ENCODE assay signal across 1 cellular context in genomic region chr16:2968738-2969544, GRCh38.
TF ChIP-seq lines count a peak whose summit lies in the region.

TSS of gene PAQR4 (plus strand) at chr16:2969348. CDS start at chr16:2969675, 327 bp downstream.

TF ChIP-seq in HepG2, 621 proteins besides CTCF, POLR2A, EP300 and RAD21 (continued from another document and continues in another):
- peak; percentile 12; the same call in 1 of the 2 replicates for TF ChIP-seq RERE (CRISPR knock-in tag; IDR thresholded peaks at IDR 0.05; ENCODE audit: low read depth)
- TF ChIP-seq DMTF1 (CRISPR knock-in tag; IDR thresholded peaks at IDR 0.05), result peak; percentile 85; the same call in 1 of the 2 replicates
- TF ChIP-seq ZNF354B (CRISPR knock-in tag; IDR thresholded peaks at IDR 0.05), result 0 out of 2 replicates have a peak, but pooled peaks have one; percentile 53
- peak; percentile 98 for TF ChIP-seq GLI4 (CRISPR knock-in tag; IDR thresholded peaks at IDR 0.05; ENCODE audit: borderline replicate concordance)
- TF ChIP-seq ZNF557 (CRISPR knock-in tag; IDR thresholded peaks at IDR 0.05), result peak; percentile 90; the same call in 1 of the 2 replicates
- peak; percentile 82; the same call in 1 of the 2 replicates for TF ChIP-seq ZSCAN12 (CRISPR knock-in tag; IDR thresholded peaks at IDR 0.05)
- TF ChIP-seq ZNF503 (CRISPR knock-in tag; IDR thresholded peaks at IDR 0.05), result peak; percentile 59; the same call in 1 of the 2 replicates
- no peak for TF ChIP-seq MATR3 (CRISPR knock-in tag; IDR thresholded peaks at IDR 0.05)
- no peak for TF ChIP-seq PBX2 (CRISPR knock-in tag; IDR thresholded peaks at IDR 0.05)
- no peak for TF ChIP-seq ZNF282 (IDR thresholded peaks at IDR 0.05; ENCODE audit: partially characterized antibody)
- 0 out of 2 replicates have a peak, but pooled peaks have one; percentile 82 for TF ChIP-seq ZNF720 (CRISPR knock-in tag; IDR thresholded peaks at IDR 0.05)
- TF ChIP-seq NR2C2 (CRISPR knock-in tag; IDR thresholded peaks at IDR 0.05; ENCODE audit: borderline replicate concordance), result peak; percentile 73
- peak; percentile 93 for TF ChIP-seq KDM2A (CRISPR knock-in tag; IDR thresholded peaks at IDR 0.05; ENCODE audit: borderline replicate concordance, low read depth)
- TF ChIP-seq NCOA1 (CRISPR knock-in tag; IDR thresholded peaks at IDR 0.05), result no peak
- TF ChIP-seq MYC (CRISPR knock-in tag; IDR thresholded peaks at IDR 0.05; ENCODE audit: borderline replicate concordance), result peak; percentile 91
- TF ChIP-seq ZNF547 (CRISPR knock-in tag; IDR thresholded peaks at IDR 0.05), result peak; percentile 88
- TF ChIP-seq FOXO4 (CRISPR knock-in tag; conservative IDR thresholded peaks at IDR 0.05), result 0 out of 2 replicates have a peak, but pooled peaks have one; percentile 95
- peak; percentile 99 for TF ChIP-seq ZNF275 (CRISPR knock-in tag; IDR thresholded peaks at IDR 0.05; ENCODE audit: borderline replicate concordance)
- TF ChIP-seq BCL6 (CRISPR knock-in tag; IDR thresholded peaks at IDR 0.05), result peak; percentile 49
- TF ChIP-seq ZNF276 (CRISPR knock-in tag; IDR thresholded peaks at IDR 0.05; ENCODE audit: low read depth), result no peak
- no peak; the same call in 1 of the 2 replicates for TF ChIP-seq ZNF484 (CRISPR knock-in tag; IDR thresholded peaks at IDR 0.05; ENCODE audit: borderline replicate concordance, low read depth)
- TF ChIP-seq ERF (CRISPR knock-in tag; IDR thresholded peaks at IDR 0.05), result peak; percentile 98
- peak; percentile 96 for TF ChIP-seq ZNF235 (CRISPR knock-in tag; IDR thresholded peaks at IDR 0.05; ENCODE audit: borderline replicate concordance)
- TF ChIP-seq ZFP37 (CRISPR knock-in tag; IDR thresholded peaks at IDR 0.05; ENCODE audit: borderline replicate concordance), result peak; percentile 95; the same call in 1 of the 2 replicates
- TF ChIP-seq SMAD1 (CRISPR knock-in tag; IDR thresholded peaks at IDR 0.05; ENCODE audit: borderline replicate concordance, low read depth), result peak; percentile 72; the same call in 1 of the 2 replicates
- peak; percentile 90; the same call in 1 of the 2 replicates for TF ChIP-seq ZNF782 (CRISPR knock-in tag; IDR thresholded peaks at IDR 0.05; ENCODE audit: borderline replicate concordance)
- peak; percentile 93 for TF ChIP-seq GZF1 (CRISPR knock-in tag; IDR thresholded peaks at IDR 0.05)
- TF ChIP-seq CBX1 (IDR thresholded peaks at IDR 0.05; ENCODE audit: low read depth), result no peak
- peak; percentile 77; the same call in 1 of the 2 replicates for TF ChIP-seq ESRRA (CRISPR knock-in tag; IDR thresholded peaks at IDR 0.05; ENCODE audit: low read depth)
- TF ChIP-seq POGZ (CRISPR knock-in tag; IDR thresholded peaks at IDR 0.05), result 0 out of 2 replicates have a peak, but pooled peaks have one; percentile 59
- peak; percentile 73; the same call in 1 of the 2 replicates for TF ChIP-seq CREB1 (IDR thresholded peaks at IDR 0.05)
- TF ChIP-seq CREB1 (CRISPR knock-in tag; IDR thresholded peaks at IDR 0.05), result no peak
- TF ChIP-seq ZNF446 (CRISPR knock-in tag; IDR thresholded peaks at IDR 0.05), result peak; percentile 97
- TF ChIP-seq ZBTB3 (CRISPR knock-in tag; IDR thresholded peaks at IDR 0.05; ENCODE audit: borderline replicate concordance, low read depth), result peak; percentile 81; the same call in 1 of the 2 replicates
- peak; percentile 97 for TF ChIP-seq NKX3-1 (CRISPR knock-in tag; IDR thresholded peaks at IDR 0.05)
- peak; percentile 97 for TF ChIP-seq MXD3 (CRISPR knock-in tag; IDR thresholded peaks at IDR 0.05)
- peak; percentile 95; the same call in 1 of the 2 replicates for TF ChIP-seq ZFP41 (CRISPR knock-in tag; IDR thresholded peaks at IDR 0.05; ENCODE audit: borderline replicate concordance)
- 0 out of 2 replicates have a peak, but pooled peaks have one; percentile 44 for TF ChIP-seq MLX (CRISPR knock-in tag; IDR thresholded peaks at IDR 0.05)
- peak; percentile 96 for TF ChIP-seq MEF2D (CRISPR knock-in tag; IDR thresholded peaks at IDR 0.05)
- peak; percentile 84 for TF ChIP-seq ZBTB14 (CRISPR knock-in tag; IDR thresholded peaks at IDR 0.05)
- TF ChIP-seq LCORL (IDR thresholded peaks at IDR 0.05), result no peak
- peak; percentile 90 for TF ChIP-seq LCORL (CRISPR knock-in tag; IDR thresholded peaks at IDR 0.05)
- TF ChIP-seq FOXK2 (IDR thresholded peaks at IDR 0.05), result no peak
